ENCODE assay signal across 25 cellular contexts in the genomic region with DNA sequence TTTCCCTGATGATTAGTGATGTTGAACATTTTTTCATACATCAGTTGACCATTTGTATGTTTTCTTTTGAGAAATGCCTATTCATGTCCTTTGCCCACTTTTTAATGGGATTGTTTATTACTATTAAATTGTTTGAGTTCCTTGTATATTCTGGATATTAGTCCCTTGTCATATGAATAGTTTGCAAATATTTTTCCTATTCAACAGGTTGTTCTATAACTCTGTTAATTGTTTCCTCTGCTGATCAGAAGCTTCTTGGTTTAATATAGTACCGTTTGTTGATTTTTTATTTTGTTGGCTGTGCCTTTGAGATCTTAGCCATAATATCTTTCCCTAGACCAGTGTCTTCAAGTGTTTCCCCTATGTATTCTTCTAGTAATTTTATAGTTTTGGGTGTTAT.
"Had no signal": no experiment of that assay in that cellular context is flagged by ENCODE, and none has a peak within 500 bp of the region (broad histone marks: within the 10 kb centered on the region; RNA-seq: fewer than 3 reads in every experiment).

No MANE protein-coding gene starts in this region.

- H3K27ac Mint-ChIP-seq: dendritic cell treated with granulocyte-macrophage colony-stimulating factor and Interleukin-4, amounts not matched to agents 40 ng/mL and 50 ng/mL, for 4 days; effector memory CD8-positive, alpha-beta T cell; endodermal cell had no signal

- H3K4me1 Mint-ChIP-seq: endodermal cell had no signal

- DNase-seq: colonic mucosa; cortex of kidney; dermis blood vessel endothelial cell; dorsolateral prefrontal cortex; effector CD4-positive, alpha-beta T cell; effector CD8-positive, alpha-beta T cell; effector memory CD4-positive, alpha-beta T cell; effector memory CD8-positive, alpha-beta T cell; endodermal cell; erythroblast; esophagus squamous epithelium; foreskin fibroblast; foreskin keratinocyte; foreskin melanocyte; gastrocnemius medialis; glutamatergic neuron; head of caudate nucleus; heart left ventricle; heart right ventricle had no signal

- H3K4me3 ChIP-seq: colonic mucosa, coronary artery, dorsolateral prefrontal cortex, esophagus muscularis mucosa, esophagus squamous epithelium, gastrocnemius medialis, gastroesophageal sphincter, heart left ventricle, heart right ventricle had no signal

- ATAC-seq: effector memory CD8-positive, alpha-beta T cell; esophagus mucosa; foreskin keratinocyte; gastrocnemius medialis; gastroesophageal sphincter; heart left ventricle; heart right ventricle had no signal

- H3K4me1 ChIP-seq: colonic mucosa, foreskin keratinocyte, gastrocnemius medialis, heart right ventricle had no signal

- H3K4me3 Mint-ChIP-seq: dendritic cell treated with granulocyte-macrophage colony-stimulating factor and Interleukin-4, amounts not matched to agents 40 ng/mL and 50 ng/mL, for 4 days; effector memory CD8-positive, alpha-beta T cell; endodermal cell had no signal

- H3K27me3 Mint-ChIP-seq: dendritic cell treated with granulocyte-macrophage colony-stimulating factor and Interleukin-4, amounts not matched to agents 40 ng/mL and 50 ng/mL, for 4 days; effector memory CD8-positive, alpha-beta T cell had no signal

- H3K27ac ChIP-seq: colonic mucosa, coronary artery, dorsolateral prefrontal cortex, epithelial cell of prostate, esophagus muscularis mucosa, esophagus squamous epithelium, foreskin keratinocyte, gastrocnemius medialis, gastroesophageal sphincter, heart left ventricle, heart right ventricle had no signal

- H3K36me3 ChIP-seq: colonic mucosa, esophagus muscularis mucosa, esophagus squamous epithelium, gastrocnemius medialis, gastroesophageal sphincter, heart left ventricle, heart right ventricle had no signal

- H3K9me3 ChIP-seq: colonic mucosa, gastrocnemius medialis, gastroesophageal sphincter had no signal
